5 cellular contexts compared by ENCODE assay signal in genomic region chr17:21404539-21404938, GRCh38. TPM values are rescaled to one million over a fixed set of nuclear protein-coding genes. Genes with fewer than 3 reads are reported as not detected.
"Had no signal": no experiment of that assay in that cellular context is flagged by ENCODE, and none has a peak within 500 bp of the region (broad histone marks: within the 10 kb centered on the region; RNA-seq: fewer than 3 reads in every experiment).

No MANE protein-coding gene starts in this region.

RNA-seq across cellular contexts. Expression of gene KCNJ12, which starts 28.4 kb away (rescaled TPM):
- total RNA-seq: activated B cell treated with CpG ODN at 0.5 μM for 24 hours; activated CD4-positive, alpha-beta T cell treated with anti-CD3 and anti-CD28 coated beads, Interleukin-2, amount 10 ng/mL, durations not matched to agents 24 days and 14 days; activated CD8-positive, alpha-beta memory T cell treated with anti-CD3 and anti-CD28 coated beads, Interleukin-2, amount 10 ng/mL, durations not matched to agents 7 days and 5 days; activated T-helper 1 cell treated with anti-CD3 and anti-CD28 coated beads, Interleukin-12 subunit alpha, Interleukin-12 subunit beta, Interleukin-2, Interleukin-4 antibody, amounts not matched to agents 30 ng/mL and 10 ng/mL and 1 ng/mL, durations not matched to agents 14 hours and 24 hours and 36 hours; MCF 10A had no signal
